In the genomic region with DNA sequence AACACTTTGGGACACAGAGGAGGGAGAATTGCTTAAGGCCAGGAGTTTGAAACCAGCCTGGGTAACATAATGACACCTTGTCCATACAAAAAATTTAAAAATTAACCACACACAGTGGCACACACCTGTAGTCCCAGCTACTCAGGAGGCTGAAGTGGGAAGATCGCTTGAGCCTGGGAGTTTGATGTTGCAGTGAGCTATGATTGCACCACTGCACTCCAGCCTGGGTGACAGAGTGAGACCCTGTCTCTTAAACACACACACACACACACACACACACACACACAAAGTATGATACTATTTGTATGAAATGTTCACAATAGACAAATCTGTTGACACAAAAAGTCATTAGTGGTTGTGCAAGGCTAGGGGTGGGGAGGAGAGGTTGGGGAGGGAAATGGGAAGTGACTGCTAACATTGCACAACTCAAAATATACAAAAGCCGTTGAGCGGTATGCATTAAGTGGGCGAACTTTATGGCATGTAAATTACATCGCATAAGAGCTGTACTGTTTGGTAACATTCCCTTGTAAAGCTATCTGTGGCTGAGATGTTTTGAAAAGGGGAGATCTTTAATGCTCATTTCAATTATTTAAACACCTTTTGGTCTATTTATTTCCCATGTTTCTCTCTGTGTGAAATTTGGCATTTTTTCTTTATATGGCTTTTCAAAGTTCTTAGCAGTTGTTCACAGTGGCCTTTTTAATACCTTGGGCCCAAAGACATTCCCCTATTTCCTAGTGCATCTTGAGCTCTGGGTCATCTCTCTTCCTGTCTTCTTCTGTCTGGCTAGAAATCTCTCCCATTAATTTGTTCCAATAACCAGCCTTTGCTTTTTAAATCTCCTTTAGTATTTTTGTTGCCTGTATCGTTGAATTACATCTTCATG, we compare ENCODE assay signal across 16 cellular contexts. TPM values are rescaled to one million over a fixed set of nuclear protein-coding genes. Genes with fewer than 3 reads are reported as not detected.
DNase-seq lines count a peak whose midpoint lies in the region; ATAC-seq and TF ChIP-seq lines count a peak whose summit lies in the region.
"Had no signal": no experiment of that assay in that cellular context is flagged by ENCODE, and none has a peak within 500 bp of the region (broad histone marks: within the 10 kb centered on the region; RNA-seq: fewer than 3 reads in every experiment).

No MANE protein-coding gene starts in this region.

- no peaks in the 10 kb centered on the region for H3K4me1 Mint-ChIP-seq in WTC11
- H3K4me1 Mint-ChIP-seq: endodermal cell had no signal

- no peak for TF ChIP-seq CTCF in AG04450 (IDR thresholded peaks at IDR 0.05; ENCODE audit: low read depth, low read length)
- no peak for TF ChIP-seq CTCF in WTC11 (IDR thresholded peaks at IDR 0.05)
- TF ChIP-seq CTCF in left lung (IDR thresholded peaks at IDR 0.05): no peak

- no peaks in the 10 kb centered on the region for H3K36me3 Mint-ChIP-seq in WTC11
- no peaks in the 10 kb centered on the region for H3K36me3 Mint-ChIP-seq in activated naive CD4-positive, alpha-beta T cell treated with anti-CD3 and anti-CD28 coated beads, Interleukin-2, amount 50 U/mL, for 72 hours
- H3K36me3 Mint-ChIP-seq: naive B cell had no signal

- DNase-seq in AG04450 (ENCODE audit: low read depth, low spot score) (peak; percentile 67), Kasumi-1 (lab: John Stamatoyannopoulos, UW) (peak; percentile 87 to 90), WTC11 (ENCODE audit: low spot score) (no peak), left lung (no peak), NCI-H2171 (lab: John Stamatoyannopoulos, UW) (no peak), KG1 (lab: John Stamatoyannopoulos, UW) (no peak)
- no peak for DNase-seq in activated naive CD4-positive, alpha-beta T cell treated with anti-CD3 and anti-CD28 coated beads, Interleukin-2, amount 50 U/mL, for 72 hours (ENCODE audit: low spot score in 2 of 2)
- DNase-seq: activated T-cell treated with anti-CD3 and anti-CD28 coated beads for 4 hours, DMS79, endodermal cell, naive B cell, NCI-H1092, T-helper 9 cell had no signal

- H3K4me1 ChIP-seq in left lung: peaks cover 6 to 32% of the 10 kb centered on the region in 2 donors

- no peak overlapping the region for H3K4me3 Mint-ChIP-seq in WTC11
- H3K4me3 Mint-ChIP-seq: endodermal cell, naive B cell, type B pancreatic cell had no signal

- H3K9me3 Mint-ChIP-seq in WTC11: peaks cover 10% of the 10 kb centered on the region; the same call in 1 of the 2 replicates
- H3K9me3 Mint-ChIP-seq in activated naive CD4-positive, alpha-beta T cell treated with anti-CD3 and anti-CD28 coated beads, Interleukin-2, amount 50 U/mL, for 72 hours: no peaks in the 10 kb centered on the region
- H3K9me3 Mint-ChIP-seq: naive B cell had no signal

- POLR2A ChIA-PET in AG04450 (lab: Yijun Ruan, JAX) (interaction anchor here (0.6 to 1.8 kb wide), 7 partner anchors 11 to 204 kb away, joined by 3 to 8 read pairs (median 3); no protein-coding TSS in a partner anchor), WTC11 (lab: Charles Lee) (no interaction called here)

- H3K27me3 ChIP-seq in AG04450 (ENCODE audit: control insufficient read depth, insufficient read depth, low read length) (no peaks in the 10 kb centered on the region), left lung (peaks cover 0 to 1% of the 10 kb centered on the region in 2 donors)

- intact Hi-C loops in left lung (cut with DNase I): no loop called here

- CTCF ChIA-PET in AG04450 (lab: Charles Lee): interaction anchor here (1.4 kb wide), 1 partner anchor 25 kb away, joined by 3 read pairs; no protein-coding TSS in a partner anchor
- CTCF ChIA-PET in WTC11 (lab: Charles Lee): no interaction called here

- H3K27ac ChIP-seq in AG04450 (ENCODE audit: low read depth, low read length): peak overlapping the region; percentile 52
- peak overlapping the region in 1 of 2 donors; percentile 77 for H3K27ac ChIP-seq in left lung

- H3K27me3 Mint-ChIP-seq in WTC11 (ENCODE audit: low read depth): no peaks in the 10 kb centered on the region; the same call in 1 of the 2 replicates
- H3K27me3 Mint-ChIP-seq: type B pancreatic cell had no signal

- H3K4me3 ChIP-seq in AG04450 (ENCODE audit: low read depth, low read length) (no peak overlapping the region), left lung (no peak overlapping the region)
- H3K4me3 ChIP-seq: skin epidermis had no signal

- ATAC-seq in WTC11 (no peak), left lung (peak; percentile 94), GM18498 (IDR thresholded peaks at IDR 0.05; ENCODE audit: unreplicated experiment) (no peak)
- no peak for ATAC-seq in activated naive CD4-positive, alpha-beta T cell treated with anti-CD3 and anti-CD28 coated beads, Interleukin-2, amount 50 U/mL, for 72 hours

- peaks cover 4% of the 10 kb centered on the region; the same call in 1 of the 2 replicates for H3K9me3 ChIP-seq in AG04450 (ENCODE audit: control insufficient read depth, insufficient read depth, low read length)
- H3K9me3 ChIP-seq in left lung: no peaks in the 10 kb centered on the region

- no peak overlapping the region for H3K27ac Mint-ChIP-seq in WTC11
- no peak overlapping the region for H3K27ac Mint-ChIP-seq in activated naive CD4-positive, alpha-beta T cell treated with anti-CD3 and anti-CD28 coated beads, Interleukin-2, amount 50 U/mL, for 72 hours
- H3K27ac Mint-ChIP-seq: endodermal cell, naive B cell, type B pancreatic cell had no signal

- H3K36me3 ChIP-seq in left lung: no peaks in the 10 kb centered on the region

TF ChIP-seq in WTC11, 78 proteins besides CTCF, POLR2A, EP300 and RAD21:
- TF ChIP-seq ARID4B (CRISPR knock-in tag; IDR thresholded peaks at IDR 0.05; ENCODE audit: borderline replicate concordance) (no peak), GABPB1 (CRISPR knock-in tag; IDR thresholded peaks at IDR 0.05) (peak; percentile 56; the same call in 1 of the 2 replicates)

RNA-seq across cellular contexts. Expression of gene ZNF516, which starts 58.9 kb away (rescaled TPM):
- 15.0 and 15.5 TPM in 2 replicates for polyA plus RNA-seq in AG04450 (2011; rRNA removed)
- polyA minus RNA-seq in AG04450 (2011; rRNA and poly(A)+ RNA removed): 46.5 and 50.4 TPM in 2 replicates
- total RNA-seq in WTC11 (2021): 47.3 to 58.6 TPM (median 50.1 TPM) in 3 replicates
- 10 to 100 TPM; 33.9 to 40.6 TPM for total RNA-seq in left lung
- 10 to 100 TPM in 1 of 2 donors, 1 to 10 TPM in 1; 7.9 to 13.8 TPM for total RNA-seq in activated naive CD4-positive, alpha-beta T cell treated with anti-CD3 and anti-CD28 coated beads, Interleukin-2, amount 50 U/mL, for 72 hours

Comparison
In these comparisons a context has a peak if more than half of its experiments do, and no peak if none do; other contexts are left out.
1. DNase-seq: peak in AG04450 (single experiment) and Kasumi-1 (2 of 2); none in WTC11 (single experiment), left lung (0 of 2), NCI-H2171 (single experiment), KG1 (single experiment) and activated naive CD4-positive, alpha-beta T cell treated with anti-CD3 and anti-CD28 coated beads, Interleukin-2, amount 50 U/mL, for 72 hours (0 of 2).